Comparison of ENCODE assay signal across 8 cellular contexts in genomic region chr1:75203415-75204277, GRCh38.
A peak's percentile ranks its signal among the peaks of the same experiment; 100 is the strongest.
DNase-seq lines count a peak whose midpoint lies in the region; ATAC-seq, FAIRE-seq and TF ChIP-seq lines count a peak whose summit lies in the region.

No MANE protein-coding gene starts in this region.

- H3K4me3 Mint-ChIP-seq in T-cell, result no peak overlapping the region

- POLR2A ChIA-PET in T-cell (lab: Charles Lee), result interaction anchor here in 1 of 2 donors (0.6 to 0.7 kb wide), 2 partner anchors 184 to 339 kb away, joined by 3 read pairs; no protein-coding TSS in a partner anchor

- H3K27me3 ChIP-seq in breast epithelium (peaks cover 0 to 15% of the 10 kb centered on the region in 2 donors), liver (ENCODE audit: control insufficient read depth in 4 of 4, insufficient read depth in 4 of 4, low read length in 3 of 4) (peaks cover 0 to 6% (median under 1%) of the 10 kb centered on the region in 4 donors)

- no peak overlapping the region for H3K4me3 ChIP-seq in breast epithelium
- H3K4me3 ChIP-seq in liver (ENCODE audit: low read depth in 1 of 3, low read length in 3 of 3), result no peak overlapping the region

- no peak overlapping the region for H3K27ac Mint-ChIP-seq in T-cell

- no peaks in the 10 kb centered on the region for H3K9me3 Mint-ChIP-seq in T-cell

- WGBS in liver, result 21% methylated on average over 8 of the region's 8 CpGs

- no peaks in the 10 kb centered on the region for H3K4me1 Mint-ChIP-seq in T-cell

- H3K36me3 ChIP-seq in breast epithelium (no peaks in the 10 kb centered on the region), liver (ENCODE audit: control insufficient read depth in 4 of 4, insufficient read depth in 3 of 4, low read depth in 1 of 4, low read length in 3 of 4) (no peaks in the 10 kb centered on the region)

- TF ChIP-seq CTCF in D721Med (IDR thresholded peaks at IDR 0.05; ENCODE audit: insufficient read depth, missing control alignments), result peak; percentile 80
- TF ChIP-seq CTCF in breast epithelium (IDR thresholded peaks at IDR 0.05), result peak in 2 of 3 donors; percentile 18 to 51
- TF ChIP-seq CTCF in liver (IDR thresholded peaks at IDR 0.05; ENCODE audit: low read depth, low read length, missing input control), result peak; percentile 81

- peak; percentile 98 for FAIRE-seq in D721Med (lab: Jason Lieb, UNC)

- peak; percentile 93 to 94 for TF ChIP-seq RAD21 in liver (IDR thresholded peaks at IDR 0.05)

- no peaks in the 10 kb centered on the region for H3K4me1 ChIP-seq in breast epithelium
- H3K4me1 ChIP-seq in liver (ENCODE audit: control insufficient read depth in 4 of 4, insufficient read depth in 4 of 4, low read length in 3 of 4), result no peaks in the 10 kb centered on the region

- H3K9me3 ChIP-seq in breast epithelium, result no peaks in the 10 kb centered on the region
- H3K9me3 ChIP-seq in liver (ENCODE audit: control insufficient read depth in 4 of 4, low read length in 3 of 4), result no peaks in the 10 kb centered on the region

- H3K27ac ChIP-seq in breast epithelium (no peak overlapping the region), liver (ENCODE audit: low read depth in 1 of 2, low read length in 2 of 2) (no peak overlapping the region)

- peak; percentile 16 for DNase-seq in D721Med (ENCODE audit: insufficient read length, low spot score)
- DNase-seq in NCI-H446 (lab: John Stamatoyannopoulos, UW), result peak; percentile 53 to 72
- no peak for DNase-seq in breast epithelium (ENCODE audit: low spot score in 2 of 2)
- DNase-seq in effector CD8-positive, alpha-beta T cell (lab: John Stamatoyannopoulos, UW), result no peak
- no peak for DNase-seq in T-cell

- TF ChIP-seq POLR2A in breast epithelium (IDR thresholded peaks at IDR 0.05), result no peak

- no peaks in the 10 kb centered on the region for H3K36me3 Mint-ChIP-seq in T-cell

- CTCF ChIA-PET in T-cell (lab: Charles Lee), result interaction anchor here (0.9 to 1.2 kb wide), 2 partner anchors 432 to 436 kb away, joined by 4 to 5 read pairs; no protein-coding TSS in a partner anchor

- intact Hi-C loops in breast epithelium (cut with DNase I; ENCODE audit: low total_unique reads), result no loop called here

- ATAC-seq in GM19035 (IDR thresholded peaks at IDR 0.05; ENCODE audit: unreplicated experiment), result peak; percentile 81
- ATAC-seq in HG03135 (IDR thresholded peaks at IDR 0.05; ENCODE audit: unreplicated experiment), result peak; percentile 85
- ATAC-seq in T-cell (replicated peaks in 1 of 4), result no peak

- H3K9ac ChIP-seq in liver (ENCODE audit: low read depth in 1 of 2, low read length in 2 of 2), result no peak overlapping the region

- H3K27me3 Mint-ChIP-seq in T-cell, result peaks cover 0 to 6% of the 10 kb centered on the region in 2 donors

TF ChIP-seq in liver, 16 proteins besides CTCF, POLR2A, EP300 and RAD21:
- no peak for TF ChIP-seq TAF1 (conservative IDR thresholded peaks at IDR 0.05)
- peak; percentile 80 for TF ChIP-seq FOXA2 (IDR thresholded peaks at IDR 0.05)

Comparison
In these comparisons a context has a peak if more than half of its experiments do, and no peak if none do; other contexts are left out.
1. DNase-seq: peak in D721Med (single experiment) and NCI-H446 (2 of 2); none in breast epithelium (0 of 2), effector CD8-positive, alpha-beta T cell (single experiment) and T-cell (0 of 34).
2. ATAC-seq: peak in GM19035 (single experiment) and HG03135 (single experiment); none in T-cell (0 of 4).
3. Peak in every context shown above with its lines, with median percentiles within 50 percentile points of each other: CTCF ChIP-seq.